22 cellular contexts compared by ENCODE assay signal in genomic region chr2:142769761-142770160, GRCh38.
"Had no signal": no experiment of that assay in that cellular context is flagged by ENCODE, and none has a peak within 500 bp of the region (broad histone marks: within the 10 kb centered on the region; RNA-seq: fewer than 3 reads in every experiment).

No MANE protein-coding gene starts in this region.

- DNase-seq: activated B cell treated with CpG ODN at 0.5 μM for 24 hours; activated CD4-positive, alpha-beta T cell treated with anti-CD3 and anti-CD28 coated beads, Interleukin-2, amount 50 U/mL, for 1 hour; activated CD8-positive, alpha-beta memory T cell treated with anti-CD3 and anti-CD28 coated beads, Interleukin-2, amount 10 ng/mL, durations not matched to agents 7 days and 5 days; activated CD8-positive, alpha-beta T cell treated with anti-CD3 and anti-CD28 coated beads for 36 hours; activated T-cell treated with anti-CD3 and anti-CD28 coated beads, Interleukin-2, amount 50 U/mL, for 48 hours; anterior cingulate cortex; caudate nucleus; erythroblast; hippocampal formation; left lung; mucosa of descending colon; SK-N-SH; spleen; stimulated activated naive CD8-positive, alpha-beta T cell treated with anti-CD3 and anti-CD28 coated beads, Interleukin-15, Interleukin-2, amounts not matched to agents 100 U/mL and 50 U/mL, for 24 hours; SW 1271; T-helper 9 cell; testis; transverse colon had no signal

- ATAC-seq: activated CD8-positive, alpha-beta memory T cell treated with anti-CD3 and anti-CD28 coated beads, Interleukin-2, amount 10 ng/mL, durations not matched to agents 7 days and 5 days; activated CD8-positive, alpha-beta T cell treated with anti-CD3 and anti-CD28 coated beads for 36 hours; gastroesophageal sphincter; left lung; mucosa of descending colon; natural killer cell treated with Interleukin-12 subunit alpha and Interleukin-12 subunit beta and Interleukin-15 and Interleukin-18, amount 100 ng/mL, for 72 hours; stimulated activated naive CD8-positive, alpha-beta T cell treated with anti-CD3 and anti-CD28 coated beads, Interleukin-15, Interleukin-2, amounts not matched to agents 100 U/mL and 50 U/mL, for 24 hours had no signal

- H3K4me3 ChIP-seq: gastroesophageal sphincter, left lung, lung, mucosa of descending colon, right atrium auricular region, spleen, testis, transverse colon had no signal
